Comparison of ENCODE assay signal across 9 cellular contexts in genomic region chr10:124417846-124418725, GRCh38. TPM values are rescaled to one million over a fixed set of nuclear protein-coding genes. Genes with fewer than 3 reads are reported as not detected.
DNase-seq lines count a peak whose midpoint lies in the region; ATAC-seq and TF ChIP-seq lines count a peak whose summit lies in the region.
"Had no signal": no experiment of that assay in that cellular context is flagged by ENCODE, and none has a peak within 500 bp of the region (broad histone marks: within the 10 kb centered on the region; RNA-seq: fewer than 3 reads in every experiment).

No MANE protein-coding gene starts in this region.

- H3K23ac ChIP-seq in H9 (ENCODE audit: insufficient read length, low read depth, low read length): no peak overlapping the region

- peak overlapping the region; percentile 82 for H3K4me2 ChIP-seq in H9 (ENCODE audit: insufficient read depth, insufficient read length, low read length)

- H3K36me3 ChIP-seq in MG63: peaks cover 2% of the 10 kb centered on the region; the same call in 1 of the 2 replicates

- H3K9me3 ChIP-seq in H9 (ENCODE audit: control insufficient read depth, low read depth, low read length) (no peaks in the 10 kb centered on the region), MG63 (no peaks in the 10 kb centered on the region)

- H3K27ac ChIP-seq in H9 (ENCODE audit: insufficient read length, low read depth, low read length) (no peak overlapping the region), cingulate gyrus (ENCODE audit: low read depth, low read length) (peak overlapping the region; percentile 29), layer of hippocampus (ENCODE audit: low read depth, low read length) (peak overlapping the region; percentile 78)

- peak; percentile 53 for DNase-seq in G401 (ENCODE audit: low spot score)
- DNase-seq in H9: peak; percentile 54
- peak; percentile 72 for DNase-seq in MG63
- peak; percentile 67 for DNase-seq in activated CD4-positive, alpha-beta T cell treated with anti-CD3 and anti-CD28 coated beads for 36 hours
- DNase-seq in stimulated activated CD4-positive, alpha-beta T cell treated with anti-CD3 and anti-CD28 coated beads, Interleukin-15, amount 100 ng/mL, for 1 hour (ENCODE audit: low read depth in 1 of 2, low spot score in 1 of 2): peak; percentile 16 to 21
- DNase-seq in NCI-H2029 (lab: John Stamatoyannopoulos, UW): no peak

- peaks cover 4% of the 10 kb centered on the region; the same call in 1 of the 2 replicates for H3K4me1 ChIP-seq in H9 (ENCODE audit: insufficient read depth, low read length)

- no peaks in the 10 kb centered on the region for H4K20me1 ChIP-seq in H9 (ENCODE audit: control insufficient read depth, insufficient read depth, insufficient read length)

- peak; percentile 28 for ATAC-seq in activated CD4-positive, alpha-beta T cell treated with anti-CD3 and anti-CD28 coated beads for 36 hours

- H4K91ac ChIP-seq in H9 (ENCODE audit: insufficient read length, low read depth, low read length): no peak overlapping the region

- no peaks in the 10 kb centered on the region; the same call in 1 of the 2 replicates for H3K79me2 ChIP-seq in H9 (ENCODE audit: insufficient read depth, low read length)

- H2BK12ac ChIP-seq in H9 (ENCODE audit: insufficient read length, low read depth, low read length): no peak overlapping the region

- no peak overlapping the region for H2BK120ac ChIP-seq in H9 (ENCODE audit: low read depth, low read length, poor library complexity, severe bottlenecking)

- H3T11ph ChIP-seq in H9 (ENCODE audit: low read length): no peak overlapping the region

- H3K56ac ChIP-seq in H9 (ENCODE audit: insufficient read length, low read depth, low read length): no peak overlapping the region

- no peaks in the 10 kb centered on the region for H3K9me3 Mint-ChIP-seq in H9
- H3K9me3 Mint-ChIP-seq in activated CD4-positive, alpha-beta T cell treated with anti-CD3 and anti-CD28 coated beads for 36 hours (ENCODE audit: low read depth): no peaks in the 10 kb centered on the region

- peak overlapping the region in 1 of 3 experiments; percentile 62; a peak in 1 of 7 replicates for H3K27ac Mint-ChIP-seq in H9
- no peak overlapping the region for H3K27ac Mint-ChIP-seq in activated CD4-positive, alpha-beta T cell treated with anti-CD3 and anti-CD28 coated beads for 36 hours

- H3K27me3 ChIP-seq in H9 (ENCODE audit: insufficient read depth, low read length) (no peaks in the 10 kb centered on the region; the same call in 1 of the 2 replicates), MG63 (peaks cover 5% of the 10 kb centered on the region), layer of hippocampus (ENCODE audit: control insufficient read depth, insufficient read depth, low read length) (no peaks in the 10 kb centered on the region)

- H3K79me1 ChIP-seq in H9 (ENCODE audit: insufficient read depth, low read depth, low read length, poor library complexity, severe bottlenecking): no peaks in the 10 kb centered on the region

- no peaks in the 10 kb centered on the region; a peak in 1 of 7 replicates for H3K36me3 Mint-ChIP-seq in H9 (ENCODE audit: insufficient read depth in 1 of 3, low read depth in 3 of 3)
- no peaks in the 10 kb centered on the region for H3K36me3 Mint-ChIP-seq in activated CD4-positive, alpha-beta T cell treated with anti-CD3 and anti-CD28 coated beads for 36 hours (ENCODE audit: low read depth)

- peak overlapping the region; percentile 75 for H3K4me3 ChIP-seq in MG63

- no peak overlapping the region for H4K8ac ChIP-seq in H9 (replicated peaks; ENCODE audit: insufficient read length, low read depth, low read length)

- H2AK5ac ChIP-seq in H9 (ENCODE audit: insufficient read length, low read length): no peak overlapping the region

- no peak overlapping the region for H2BK20ac ChIP-seq in H9 (ENCODE audit: low read depth, low read length, poor library complexity, severe bottlenecking)

- peaks cover 24 to 28% of the 10 kb centered on the region in 2 experiments for H3K4me1 Mint-ChIP-seq in H9
- peaks cover 16% of the 10 kb centered on the region for H3K4me1 Mint-ChIP-seq in activated CD4-positive, alpha-beta T cell treated with anti-CD3 and anti-CD28 coated beads for 36 hours

- no peak overlapping the region for H4K5ac ChIP-seq in H9 (ENCODE audit: insufficient read length, low read depth, low read length)

- H3K14ac ChIP-seq in H9 (ENCODE audit: insufficient read depth, low read length): no peak overlapping the region

- no peak overlapping the region for H3K18ac ChIP-seq in H9 (ENCODE audit: insufficient read length, low read depth, low read length)

- no CpG with 5 or more reads among the region's 66 CpGs for WGBS in H9 (ENCODE audit: extremely low coverage, insufficient read length, low lambda C conversion rate)

- intact Hi-C loops in activated CD4-positive, alpha-beta T cell treated with anti-CD3 and anti-CD28 coated beads for 36 hours (cut with DNase I, micrococcal nuclease): loop anchor here (1.0 to 10.0 kb wide), 7 partner anchors 15 to 1413 kb away; partner anchors contain the start of genes ABRAXAS2 (in 1 of the 2), ACADSB (in 1 of the 2), BUB3 (in 1 of the 2) and IKZF5 (in 1 of the 2)

- POLR2A ChIA-PET in activated CD4-positive, alpha-beta T cell treated with anti-CD3 and anti-CD28 coated beads for 36 hours (lab: Charles Lee): interaction anchor here (1.2 kb wide), 1 partner anchor 15 kb away, joined by 3 read pairs; no protein-coding TSS in a partner anchor

- in situ Hi-C loops in G401 (cut with HindIII; ENCODE audit: low sequenced_read_pairs): no loop called here

- no peak overlapping the region for H2BK5ac ChIP-seq in H9 (ENCODE audit: insufficient read length, low read length)

- TF ChIP-seq CTCF in H9 (conservative IDR thresholded peaks at IDR 0.05): 0 out of 3 replicates have a peak, but pooled peaks have one; percentile 15

- H3K4me3 Mint-ChIP-seq in H9: peak overlapping the region; percentile 78 to 92
- peak overlapping the region; percentile 78 for H3K4me3 Mint-ChIP-seq in activated CD4-positive, alpha-beta T cell treated with anti-CD3 and anti-CD28 coated beads for 36 hours

- peaks cover 9% of the 10 kb centered on the region for H3K23me2 ChIP-seq in H9 (ENCODE audit: insufficient read length, low read depth, low read length, poor library complexity, severe bottlenecking)

- H3K4ac ChIP-seq in H9 (ENCODE audit: low read depth, low read length): no peak overlapping the region

- H3K9ac ChIP-seq in H9 (ENCODE audit: extremely low read depth, insufficient read length, low read length): peak overlapping the region; percentile 15

- peaks cover 34% of the 10 kb centered on the region for H3K27me3 Mint-ChIP-seq in H9 (ENCODE audit: low read depth)
- no peaks in the 10 kb centered on the region for H3K27me3 Mint-ChIP-seq in activated CD4-positive, alpha-beta T cell treated with anti-CD3 and anti-CD28 coated beads for 36 hours

- CTCF ChIA-PET in activated CD4-positive, alpha-beta T cell treated with anti-CD3 and anti-CD28 coated beads for 36 hours (lab: Charles Lee): interaction anchor here (0.7 to 2.8 kb wide), 8 partner anchors 11 to 424 kb away, joined by 3 to 16 read pairs (median 7); partner anchors contain the start of gene LHPP

- H2BK15ac ChIP-seq in H9 (ENCODE audit: low read depth, low read length): no peak overlapping the region

- no peak overlapping the region for H2AFZ ChIP-seq in H9 (ENCODE audit: low read length)

RNA-seq across cellular contexts. Expression of gene OAT, which starts 0.6 kb away (rescaled TPM):
- total RNA-seq in G401 (2014; rRNA removed; shearing (Covaris generic)): 193 and 244 TPM in 2 replicates
- 65.2 and 67.9 TPM in 2 replicates for total RNA-seq in H9 (2021)
- 223 and 278 TPM in 2 replicates for total RNA-seq in MG63 (2014; rRNA removed; shearing (Covaris generic); ENCODE audit: low replicate concordance)
- total RNA-seq in activated CD4-positive, alpha-beta T cell treated with anti-CD3 and anti-CD28 coated beads for 36 hours: 10 to 100 TPM; 36.5 to 39.6 TPM

RNA-seq across cellular contexts. Expression of gene NKX1-2, which starts 31.7 kb away (rescaled TPM):
- total RNA-seq in G401 (2014; rRNA removed; shearing (Covaris generic)): 0.06 and 0.68 TPM in 2 replicates
- 14.9 and 15.3 TPM in 2 replicates for total RNA-seq in H9 (2021)
- total RNA-seq in MG63 (2014; rRNA removed; shearing (Covaris generic); ENCODE audit: low replicate concordance): 0.36 TPM in 1 of 2 replicates, not detected in the other
- total RNA-seq in activated CD4-positive, alpha-beta T cell treated with anti-CD3 and anti-CD28 coated beads for 36 hours: not detected
- total RNA-seq: pulmonary artery endothelial cell had no signal

RNA-seq across cellular contexts. Expression of gene LHPP, which starts 43.5 kb away (rescaled TPM):
- total RNA-seq in G401 (2014; rRNA removed; shearing (Covaris generic)): 9.1 and 17.3 TPM in 2 replicates
- 25.1 and 29.6 TPM in 2 replicates for total RNA-seq in H9 (2021)
- total RNA-seq in MG63 (2014; rRNA removed; shearing (Covaris generic); ENCODE audit: low replicate concordance): 4.8 and 17.0 TPM in 2 replicates
- total RNA-seq in activated CD4-positive, alpha-beta T cell treated with anti-CD3 and anti-CD28 coated beads for 36 hours: 10 to 100 TPM; 11.5 to 14.0 TPM
